ENCODE assay signal across 1 cellular context in genomic region chr6:85498596-85499258, GRCh38.
TF ChIP-seq lines count a peak whose summit lies in the region.

No MANE protein-coding gene starts in this region.

TF ChIP-seq in HCT116, 20 proteins besides CTCF, POLR2A, EP300 and RAD21 (continued from another document):
- TF ChIP-seq EZH2 (IDR thresholded peaks at IDR 0.05) (no peak), CEBPB (IDR thresholded peaks at IDR 0.05; ENCODE audit: low read depth) (no peak), ZNF274 (IDR thresholded peaks at IDR 0.05; ENCODE audit: low read depth, low read length) (no peak), YY1 (IDR thresholded peaks at IDR 0.05; ENCODE audit: extremely low read depth, insufficient replicate concordance, low read depth, low read length) (no peak), POLR2AphosphoS5 (IDR thresholded peaks at IDR 0.05; ENCODE audit: low read depth, low read length) (no peak)
